Comparison of ENCODE assay signal across 10 cellular contexts in genomic region chr10:373516-374309, GRCh38.
DNase-seq lines count a peak whose midpoint lies in the region; ATAC-seq and TF ChIP-seq lines count a peak whose summit lies in the region.
"Had no signal": no experiment of that assay in that cellular context is flagged by ENCODE, and none has a peak within 500 bp of the region (broad histone marks: within the 10 kb centered on the region; RNA-seq: fewer than 3 reads in every experiment).

No MANE protein-coding gene starts in this region.

- ATAC-seq in HG03159 (IDR thresholded peaks at IDR 0.05; ENCODE audit: unreplicated experiment) (no peak), Right ventricle myocardium inferior (no peak)
- ATAC-seq: esophagus mucosa had no signal

- no peak overlapping the region for H3K27ac ChIP-seq in spleen

- DNase-seq in HFF-Myc (ENCODE audit: extremely low read depth, low read depth) (peak; percentile 74), SK-N-DZ (ENCODE audit: low spot score) (peak; percentile 49), foreskin melanocyte (peak; percentile 37), spleen (peak; percentile 31), NK-92 (lab: John Stamatoyannopoulos, UW; ENCODE audit: unreplicated experiment) (no peak), COLO829 (ENCODE audit: low spot score) (no peak), Right ventricle myocardium inferior (ENCODE audit: missing footprints) (no peak)
- DNase-seq: NCI-H774 had no signal

- H3K9me3 ChIP-seq in spleen, result no peaks in the 10 kb centered on the region

- intact Hi-C loops in spleen (cut with DNase I; ENCODE audit: low total_unique reads), result no loop called here
- intact Hi-C loops in Right ventricle myocardium inferior (cut with DNase I), result no loop called here

- TF ChIP-seq POLR2A in spleen (IDR thresholded peaks at IDR 0.05), result no peak

- H3K36me3 ChIP-seq in spleen, result peaks cover 0 to 29% (median 0%) of the 10 kb centered on the region in 6 donors

- WGBS in spleen, 5 donors, result 60 to 72% (median 67%) methylated on average over 8 of the region's 8 CpGs

- no peaks in the 10 kb centered on the region for H3K4me1 ChIP-seq in spleen

- no peaks in the 10 kb centered on the region for H3K27me3 ChIP-seq in spleen (replicated peaks in 1 of 7)

- no peak overlapping the region for H3K4me3 ChIP-seq in HFF-Myc (replicated peaks; ENCODE audit: low read depth, low read length)
- H3K4me3 ChIP-seq in spleen, result no peak overlapping the region

- TF ChIP-seq CTCF in HFF-Myc (IDR thresholded peaks at IDR 0.05; ENCODE audit: low read depth, low read length, missing control alignments) (no peak), spleen (IDR thresholded peaks at IDR 0.05 in 8 of 11, conservative IDR thresholded peaks at IDR 0.05 in 3 of 11) (no peak)

Comparison
In these comparisons a context has a peak if more than half of its experiments do, and no peak if none do; other contexts are left out.
1. DNase-seq: peak in HFF-Myc (single experiment), SK-N-DZ (single experiment), foreskin melanocyte (single experiment) and spleen (single experiment); none in NK-92 (single experiment), COLO829 (single experiment) and Right ventricle myocardium inferior (single experiment).